In the genomic region with DNA sequence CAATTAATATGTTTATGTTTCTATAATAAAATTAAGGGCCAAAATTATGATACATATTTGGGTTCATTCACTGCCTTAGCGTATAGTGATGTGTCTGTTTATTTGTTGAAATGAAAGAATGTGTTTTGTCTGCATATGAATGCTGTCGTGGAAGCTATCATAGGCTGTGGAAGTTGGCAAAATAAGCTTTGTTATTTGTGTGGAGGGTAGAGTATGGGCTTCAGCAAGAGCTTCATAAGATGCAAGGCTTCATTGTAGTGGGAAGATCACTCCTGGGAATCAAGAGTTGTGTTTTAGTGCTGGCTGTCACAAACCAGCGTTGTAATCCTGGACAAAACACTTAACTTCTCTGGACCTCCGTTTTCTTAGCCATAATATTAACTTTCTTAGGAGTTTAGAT, we compare ENCODE assay signal across 9 cellular contexts. TPM values are rescaled to one million over a fixed set of nuclear protein-coding genes. Genes with fewer than 3 reads are reported as not detected.
DNase-seq lines count a peak whose midpoint lies in the region; ATAC-seq and TF ChIP-seq lines count a peak whose summit lies in the region.
"Had no signal": no experiment of that assay in that cellular context is flagged by ENCODE, and none has a peak within 500 bp of the region (broad histone marks: within the 10 kb centered on the region; RNA-seq: fewer than 3 reads in every experiment).

No MANE protein-coding gene starts in this region.

- peak overlapping the region; percentile 83 to 99 (median 92) for H3K4me3 ChIP-seq in heart left ventricle
- H3K4me3 ChIP-seq in uterus: peak overlapping the region; percentile 62 to 99

- no peak for DNase-seq in heart left ventricle
- DNase-seq in Right ventricle myocardium superior: no peak
- peak; percentile 9 for DNase-seq in astrocyte of the hippocampus (ENCODE audit: low read depth, low spot score)
- peak; percentile 9 to 17 for DNase-seq in lung microvascular endothelial cell (ENCODE audit: low read depth in 2 of 2)
- no peak for DNase-seq in uterus
- no peak for DNase-seq in stimulated activated CD4-positive, alpha-beta T cell treated with anti-CD3 and anti-CD28 coated beads, Interleukin-1b, Interleukin-23, amount 100 ng/mL, for 48 hours
- no peak for DNase-seq in MV-4-11 (lab: John Stamatoyannopoulos, UW)
- DNase-seq: stimulated activated CD4-positive, alpha-beta T cell treated with anti-CD3 and anti-CD28 coated beads, Interleukin-12 subunit alpha, Interleukin-12 subunit beta, amount 100 ng/mL, for 4 hours had no signal

- H3K36me3 ChIP-seq in heart left ventricle (no peaks in the 10 kb centered on the region), uterus (no peaks in the 10 kb centered on the region)

- TF ChIP-seq POLR2A in heart left ventricle (IDR thresholded peaks at IDR 0.05): no peak
- no peak for TF ChIP-seq POLR2A in uterus (IDR thresholded peaks at IDR 0.05)

- H3K27me3 ChIP-seq in heart left ventricle (no peaks in the 10 kb centered on the region), uterus (no peaks in the 10 kb centered on the region)

- intact Hi-C loops in heart left ventricle (cut with DNase I) (loop anchor here in 5 of 10 donors (2.0 to 10.0 kb wide), 8 partner anchors 47 to 155 kb away; a partner anchor contains a TSS), Right ventricle myocardium superior (cut with DNase I) (loop anchor here (10.0 kb wide), 1 partner anchor 155 kb away; a partner anchor contains a TSS), uterus (cut with DNase I; ENCODE audit: low total_unique reads) (no loop called here)

- H3K27ac ChIP-seq in heart left ventricle (peak overlapping the region in 10 of 12 donors; percentile 2 to 99 (median 95)), uterus (peak overlapping the region in 1 of 2 donors; percentile 93)

- 4 to 11% (median 5%) methylated on average over 4 of the region's 4 CpGs for WGBS in heart left ventricle, 4 donors

- ATAC-seq in heart left ventricle: no peak
- ATAC-seq in Right ventricle myocardium superior (ENCODE audit: poor library complexity): no peak
- no peak for ATAC-seq in HG02642 (IDR thresholded peaks at IDR 0.05; ENCODE audit: poor library complexity, unreplicated experiment)

- TF ChIP-seq CTCF in heart left ventricle (IDR thresholded peaks at IDR 0.05) (no peak), uterus (IDR thresholded peaks at IDR 0.05) (no peak)

- peaks cover 0 to 57% (median 33%) of the 10 kb centered on the region in 12 donors for H3K4me1 ChIP-seq in heart left ventricle
- peaks cover 4 to 5% of the 10 kb centered on the region in 2 donors for H3K4me1 ChIP-seq in uterus

- no peaks in the 10 kb centered on the region for H3K9me3 ChIP-seq in heart left ventricle
- no peaks in the 10 kb centered on the region for H3K9me3 ChIP-seq in uterus

RNA-seq across cellular contexts. Expression of a gene that starts 2.5 kb away (rescaled TPM):
- total RNA-seq in heart left ventricle (10 to 100 TPM; 33.0 to 57.8 (median 47.9) TPM), Right ventricle myocardium superior (28.1 TPM), lung microvascular endothelial cell (41.4 and 70.4 TPM in 2 replicates), uterus (10 to 100 TPM; 30.9 to 78.7 (median 52.1) TPM)
- polyA plus RNA-seq in heart left ventricle: 10 to 100 TPM; 10.0 to 34.0 TPM

RNA-seq across cellular contexts. Expression of a gene that starts 51.5 kb away (rescaled TPM):
- total RNA-seq in heart left ventricle: 10 to 100 TPM; 28.6 to 53.1 (median 32.7) TPM
- polyA plus RNA-seq in heart left ventricle: 10 to 100 TPM; 23.1 to 36.1 TPM
- total RNA-seq in Right ventricle myocardium superior: 29.7 TPM
- total RNA-seq in lung microvascular endothelial cell: 24.2 and 31.0 TPM in 2 replicates
- 10 to 100 TPM; 20.0 to 29.2 (median 27.0) TPM for total RNA-seq in uterus

Comparison
In these comparisons a context has a peak if more than half of its experiments do, and no peak if none do; other contexts are left out.
1. DNase-seq: peak in astrocyte of the hippocampus (single experiment) and lung microvascular endothelial cell (2 of 2); none in heart left ventricle (0 of 5), Right ventricle myocardium superior (single experiment), uterus (0 of 2), stimulated activated CD4-positive, alpha-beta T cell treated with anti-CD3 and anti-CD28 coated beads, Interleukin-1b, Interleukin-23, amount 100 ng/mL, for 48 hours (single experiment) and MV-4-11 (single experiment).